22 cellular contexts compared by ENCODE assay signal in genomic region chr5:158483202-158483870, GRCh38.
DNase-seq lines count a peak whose midpoint lies in the region; ATAC-seq and TF ChIP-seq lines count a peak whose summit lies in the region.
"Had no signal": no experiment of that assay in that cellular context is flagged by ENCODE, and none has a peak within 500 bp of the region (broad histone marks: within the 10 kb centered on the region; RNA-seq: fewer than 3 reads in every experiment).

No MANE protein-coding gene starts in this region.

- H3K4me3 ChIP-seq in PC-3 (ENCODE audit: low read length) (no peak overlapping the region), smooth muscle cell (no peak overlapping the region)
- H3K4me3 ChIP-seq: esophagus squamous epithelium, PC-9, SJSA1, stomach had no signal

- no peaks in the 10 kb centered on the region for H3K79me2 ChIP-seq in PC-3 (ENCODE audit: low read length)
- no peaks in the 10 kb centered on the region for H3K79me2 ChIP-seq in smooth muscle cell (ENCODE audit: low read depth)

- H3K27ac ChIP-seq in 22Rv1 (peak overlapping the region; percentile 59), PC-3 (ENCODE audit: low read length) (no peak overlapping the region), smooth muscle cell (ENCODE audit: low read depth) (no peak overlapping the region)
- H3K27ac ChIP-seq: PC-9, SJSA1, stomach, WERI-Rb-1 had no signal

- 82% methylated on average over 8 of the region's 8 CpGs for WGBS in smooth muscle cell (ENCODE audit: low lambda C conversion rate)

- H3K4me2 ChIP-seq in PC-3 (ENCODE audit: low read length) (peak overlapping the region; percentile 37; the same call in 1 of the 2 replicates), smooth muscle cell (no peak overlapping the region)
- H3K4me2 ChIP-seq: PC-9 had no signal

- H3F3A ChIP-seq in PC-3 (ENCODE audit: low read length, unreplicated experiment) (no peaks in the 10 kb centered on the region), smooth muscle cell (ENCODE audit: low read depth) (no peaks in the 10 kb centered on the region)

- H3K9me3 ChIP-seq in PC-3 (ENCODE audit: low read length) (no peaks in the 10 kb centered on the region), smooth muscle cell (replicated peaks; ENCODE audit: low read depth) (no peaks in the 10 kb centered on the region)
- H3K9me3 ChIP-seq: esophagus squamous epithelium, SJSA1, stomach had no signal

- no peaks in the 10 kb centered on the region for H3K36me3 ChIP-seq in PC-3 (ENCODE audit: low read depth, low read length)
- no peaks in the 10 kb centered on the region for H3K36me3 ChIP-seq in smooth muscle cell (ENCODE audit: low read depth)
- H3K36me3 ChIP-seq: esophagus squamous epithelium, SJSA1, stomach, WERI-Rb-1 had no signal

- H2AFZ ChIP-seq in PC-3 (ENCODE audit: low read length): 0 out of 2 replicates have a peak overlapping the region, but pooled peaks have one; percentile 48
- no peak overlapping the region for H2AFZ ChIP-seq in smooth muscle cell (ENCODE audit: low read depth)
- H2AFZ ChIP-seq: PC-9 had no signal

- BruUV-seq in PC-3 (replicated peaks; lab: Mats Ljungman, UMichigan): no TSS peak

- intact Hi-C loops in PC-3 (cut with micrococcal nuclease): no loop called here

- no peak for ATAC-seq in PC-3
- no peak for ATAC-seq in GM21367 (IDR thresholded peaks at IDR 0.05; ENCODE audit: unreplicated experiment)
- no peak for ATAC-seq in GM18519 (IDR thresholded peaks at IDR 0.05; ENCODE audit: low FRiP score, unreplicated experiment)
- ATAC-seq: T-helper 17 cell had no signal

- CTCF ChIA-PET in PC-3 (lab: Charles Lee): no interaction called here

- DNase-seq in PC-3: peak; percentile 25
- peak; percentile 72 for DNase-seq in kidney glomerular epithelial cell (lab: John Stamatoyannopoulos, UW)
- peak; percentile 3 for DNase-seq in putamen (ENCODE audit: low spot score)
- DNase-seq in smooth muscle cell (lab: John Stamatoyannopoulos, UW; ENCODE audit: unreplicated experiment): no peak
- DNase-seq in activated CD8-positive, alpha-beta memory T cell treated with anti-CD3 and anti-CD28 coated beads for 24 hours: no peak
- DNase-seq: activated gamma-delta T cell; amniotic stem cell; CD8-positive, alpha-beta memory T cell; DMS79 treated with DMSO at 0.1 percent for 48 hours; esophagus squamous epithelium; NCI-H187; NCI-H226; NCI-H82; PC-9; stimulated activated CD4-positive, alpha-beta T cell treated with anti-CD3 and anti-CD28 coated beads, Interleukin-4, amount 100 ng/mL, for 24 hours; stomach; T-helper 17 cell; WERI-Rb-1 had no signal

- no peak overlapping the region for H3K9ac ChIP-seq in PC-3 (ENCODE audit: low read length)
- no peak overlapping the region for H3K9ac ChIP-seq in smooth muscle cell (ENCODE audit: low read depth)

- no peaks in the 10 kb centered on the region for H3K9me2 ChIP-seq in PC-3 (replicated peaks; ENCODE audit: low read length)

- H3K4me1 ChIP-seq in PC-3 (ENCODE audit: insufficient read depth, low read length) (peaks cover 8% of the 10 kb centered on the region; the same call in 1 of the 2 replicates), smooth muscle cell (ENCODE audit: low read depth) (peaks cover 17% of the 10 kb centered on the region)
- H3K4me1 ChIP-seq: SJSA1 had no signal

- H3K27me3 ChIP-seq in PC-3 (ENCODE audit: low read length): peaks cover 27% of the 10 kb centered on the region
- H3K27me3 ChIP-seq in smooth muscle cell (ENCODE audit: low read depth): peaks cover 4% of the 10 kb centered on the region
- H3K27me3 ChIP-seq: esophagus squamous epithelium, SJSA1, stomach had no signal

- TF ChIP-seq CTCF in 22Rv1 (IDR thresholded peaks at IDR 0.05): no peak
- TF ChIP-seq CTCF in PC-3 (conservative IDR thresholded peaks at IDR 0.05; ENCODE audit: low read depth, low read length): no peak
- no peak for TF ChIP-seq CTCF in smooth muscle cell (IDR thresholded peaks at IDR 0.05; ENCODE audit: borderline replicate concordance, insufficient read depth, poor library complexity, severe bottlenecking)

- POLR2A ChIA-PET in PC-3 (lab: Charles Lee; ENCODE audit: unreplicated experiment): no interaction called here

- H4K20me1 ChIP-seq in PC-3 (ENCODE audit: low read length): no peaks in the 10 kb centered on the region
- no peaks in the 10 kb centered on the region for H4K20me1 ChIP-seq in smooth muscle cell (ENCODE audit: low read depth)

Comparison
In these comparisons a context has a peak if more than half of its experiments do, and no peak if none do; other contexts are left out.
1. DNase-seq: peak in PC-3 (single experiment), kidney glomerular epithelial cell (single experiment) and putamen (single experiment); none in smooth muscle cell (single experiment) and activated CD8-positive, alpha-beta memory T cell treated with anti-CD3 and anti-CD28 coated beads for 24 hours (single experiment).